In genomic region chr11:76153609-76153949, GRCh38 we compare ENCODE assay signal across 1 cellular context.
TF ChIP-seq lines count a peak whose summit lies in the region.

No MANE protein-coding gene starts in this region.

TF ChIP-seq in H1, 55 proteins besides CTCF, POLR2A, EP300 and RAD21 (continued from another document):
- TF ChIP-seq, protein P1, sequence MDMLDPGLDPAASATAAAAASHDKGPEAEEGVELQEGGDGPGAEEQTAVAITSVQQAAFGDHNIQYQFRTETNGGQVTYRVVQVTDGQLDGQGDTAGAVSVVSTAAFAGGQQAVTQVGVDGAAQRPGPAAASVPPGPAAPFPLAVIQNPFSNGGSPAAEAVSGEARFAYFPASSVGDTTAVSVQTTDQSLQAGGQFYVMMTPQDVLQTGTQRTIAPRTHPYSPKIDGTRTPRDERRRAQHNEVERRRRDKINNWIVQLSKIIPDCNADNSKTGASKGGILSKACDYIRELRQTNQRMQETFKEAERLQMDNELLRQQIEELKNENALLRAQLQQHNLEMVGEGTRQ (IDR thresholded peaks at IDR 0.05; ENCODE audit: low read length) = no peak
- no peak for TF ChIP-seq EZH2 (IDR thresholded peaks at IDR 0.05; ENCODE audit: low read depth, low read length, severe bottlenecking)
- no peak for TF ChIP-seq FOSL1 (IDR thresholded peaks at IDR 0.05; ENCODE audit: insufficient read depth, low read depth, low read length)
- TF ChIP-seq JUND (IDR thresholded peaks at IDR 0.05; ENCODE audit: low read length) = no peak
- TF ChIP-seq NRF1 (IDR thresholded peaks at IDR 0.05; ENCODE audit: low read depth, low read length) = no peak
- TF ChIP-seq BACH1 (IDR thresholded peaks at IDR 0.05; ENCODE audit: low read length) = no peak
- TF ChIP-seq SRF (IDR thresholded peaks at IDR 0.05; ENCODE audit: low read depth, low read length) = no peak
